In the genomic region with DNA sequence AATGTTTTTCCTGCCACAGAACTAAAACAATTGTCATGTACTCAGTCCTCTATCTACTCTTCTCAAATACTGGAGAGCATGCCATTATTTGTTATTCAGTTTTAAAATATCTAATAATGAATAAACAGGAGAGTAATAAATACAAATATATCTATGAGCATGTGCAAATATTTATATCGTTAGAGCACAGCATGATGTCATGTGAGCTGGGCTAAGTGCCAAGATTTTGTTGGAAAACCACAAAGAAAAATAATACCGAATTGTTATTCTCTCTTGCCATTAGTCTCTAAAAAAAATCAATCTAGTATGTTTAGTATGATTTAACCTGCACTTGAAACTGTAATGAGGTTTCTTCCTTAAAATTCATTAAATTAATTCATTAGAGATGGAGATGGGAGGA, we compare ENCODE assay signal across 12 cellular contexts.
A peak's percentile ranks its signal among the peaks of the same experiment; 100 is the strongest.
DNase-seq lines count a peak whose midpoint lies in the region; ATAC-seq and TF ChIP-seq lines count a peak whose summit lies in the region.
"Had no signal": no experiment of that assay in that cellular context is flagged by ENCODE, and none has a peak within 500 bp of the region (broad histone marks: within the 10 kb centered on the region; RNA-seq: fewer than 3 reads in every experiment).

No MANE protein-coding gene starts in this region.

- in situ Hi-C loops in GM13976 (cut with MboI; ENCODE audit: low sequenced_read_pairs, unreplicated experiment) = no loop called here

- DNase-seq in NCI-H510A treated with DMSO at 0.1 percent for 48 hours (lab: John Stamatoyannopoulos, UW) (peak; percentile 10), NCI-H510A (lab: John Stamatoyannopoulos, UW) (no peak), NCI-H748 (lab: John Stamatoyannopoulos, UW; ENCODE audit: unreplicated experiment) (peak; percentile 57), fibroblast of gingiva (ENCODE audit: low read depth) (peak; percentile 60), stromal cell of bone marrow (ENCODE audit: low read depth) (peak; percentile 54), GM13976 (ENCODE audit: low spot score) (no peak), RKO (ENCODE audit: low spot score) (no peak)
- DNase-seq: NCI-H146, occipital lobe, upper lobe of left lung had no signal

- ATAC-seq in HG02571 (IDR thresholded peaks at IDR 0.05; ENCODE audit: unreplicated experiment) = no peak
- ATAC-seq: GM12878 had no signal

- TF ChIP-seq CTCF in GM13976 (IDR thresholded peaks at IDR 0.05; ENCODE audit: borderline replicate concordance, control extremely low read depth, extremely low read depth, insufficient read depth, missing control alignments) = no peak

Comparison
In these comparisons a context has a peak if more than half of its experiments do, and no peak if none do; other contexts are left out.
1. DNase-seq: peak in NCI-H510A treated with DMSO at 0.1 percent for 48 hours (single experiment), NCI-H748 (single experiment), fibroblast of gingiva (single experiment) and stromal cell of bone marrow (single experiment); none in NCI-H510A (single experiment), GM13976 (single experiment) and RKO (single experiment).